Comparison of ENCODE assay signal across 11 cellular contexts in genomic region chr1:46039571-46040052, GRCh38.
DNase-seq lines count a peak whose midpoint lies in the region; ATAC-seq and TF ChIP-seq lines count a peak whose summit lies in the region.
"Had no signal": no experiment of that assay in that cellular context is flagged by ENCODE, and none has a peak within 500 bp of the region (broad histone marks: within the 10 kb centered on the region; RNA-seq: fewer than 3 reads in every experiment).

No MANE protein-coding gene starts in this region.

- TF ChIP-seq CTCF in chondrocyte (IDR thresholded peaks at IDR 0.05): no peak
- TF ChIP-seq CTCF in nephron progenitor cell (IDR thresholded peaks at IDR 0.05): no peak

- in situ Hi-C loops in G401 (cut with HindIII; ENCODE audit: low sequenced_read_pairs): loop anchor here (10.0 kb wide), 1 partner anchor 175 kb away; no protein-coding TSS in a partner anchor

- H3K9me3 Mint-ChIP-seq in chondrocyte (ENCODE audit: low read depth): no peaks in the 10 kb centered on the region
- H3K9me3 Mint-ChIP-seq in nephron progenitor cell: no peaks in the 10 kb centered on the region
- no peaks in the 10 kb centered on the region for H3K9me3 Mint-ChIP-seq in stimulated activated memory B cell treated with anti-CD40 and anti-IgM and Interleukin-4, amounts not matched to agents 10 μg/mL and 1 μg/mL and 100 μg/mL, for 72 hours
- H3K9me3 Mint-ChIP-seq: activated B cell treated with CpG ODN at 0.5 μM for 24 hours had no signal

- H3K4me1 Mint-ChIP-seq in chondrocyte (ENCODE audit: low read depth) (peaks cover 3% of the 10 kb centered on the region), nephron progenitor cell (peaks cover 8% of the 10 kb centered on the region)
- peaks cover 26% of the 10 kb centered on the region for H3K4me1 Mint-ChIP-seq in stimulated activated memory B cell treated with anti-CD40 and anti-IgM and Interleukin-4, amounts not matched to agents 10 μg/mL and 1 μg/mL and 100 μg/mL, for 72 hours

- H3K27me3 Mint-ChIP-seq in chondrocyte (ENCODE audit: low read depth) (no peaks in the 10 kb centered on the region), nephron progenitor cell (ENCODE audit: low read depth, poor library complexity) (no peaks in the 10 kb centered on the region)
- no peaks in the 10 kb centered on the region for H3K27me3 Mint-ChIP-seq in stimulated activated memory B cell treated with anti-CD40 and anti-IgM and Interleukin-4, amounts not matched to agents 10 μg/mL and 1 μg/mL and 100 μg/mL, for 72 hours
- H3K27me3 Mint-ChIP-seq: activated B cell treated with CpG ODN at 0.5 μM for 24 hours had no signal

- H3K36me3 Mint-ChIP-seq in chondrocyte (ENCODE audit: low read depth) (peaks cover 12% of the 10 kb centered on the region), nephron progenitor cell (ENCODE audit: low read depth) (peaks cover 32% of the 10 kb centered on the region)
- no peaks in the 10 kb centered on the region for H3K36me3 Mint-ChIP-seq in stimulated activated memory B cell treated with anti-CD40 and anti-IgM and Interleukin-4, amounts not matched to agents 10 μg/mL and 1 μg/mL and 100 μg/mL, for 72 hours

- H3K27ac Mint-ChIP-seq in chondrocyte (ENCODE audit: unreplicated experiment): peak overlapping the region; percentile 24
- H3K27ac Mint-ChIP-seq in nephron progenitor cell: peak overlapping the region; percentile 16
- no peak overlapping the region for H3K27ac Mint-ChIP-seq in stimulated activated memory B cell treated with anti-CD40 and anti-IgM and Interleukin-4, amounts not matched to agents 10 μg/mL and 1 μg/mL and 100 μg/mL, for 72 hours
- H3K27ac Mint-ChIP-seq: activated B cell treated with CpG ODN at 0.5 μM for 24 hours had no signal

- ATAC-seq in stimulated activated memory B cell treated with anti-CD40 and anti-IgM and Interleukin-4, amounts not matched to agents 10 μg/mL and 1 μg/mL and 100 μg/mL, for 72 hours: no peak
- no peak for ATAC-seq in HG02973 (IDR thresholded peaks at IDR 0.05; ENCODE audit: unreplicated experiment)

- DNase-seq in G401 (ENCODE audit: low spot score): peak; percentile 63
- peak; percentile 90 for DNase-seq in NCI-H2196 treated with DMSO at 0.1 percent for 48 hours (lab: John Stamatoyannopoulos, UW; ENCODE audit: unreplicated experiment)
- DNase-seq in chondrocyte (ENCODE audit: low spot score): no peak
- no peak for DNase-seq in nephron progenitor cell
- DNase-seq in NCI-H2171 (lab: John Stamatoyannopoulos, UW): no peak
- DNase-seq in stimulated activated CD4-positive, alpha-beta T cell treated with anti-CD3 and anti-CD28 coated beads, Interleukin-4, amount 100 ng/mL, for 4 hours: no peak
- DNase-seq: activated B cell treated with CpG ODN at 0.5 μM for 24 hours; NCI-H1930; stimulated activated CD8-positive, alpha-beta memory T cell treated with anti-CD3 and anti-CD28 coated beads, Interleukin-4, amount 100 ng/mL, for 48 hours had no signal

- H3K4me3 Mint-ChIP-seq in chondrocyte (ENCODE audit: unreplicated experiment) (no peak overlapping the region), nephron progenitor cell (no peak overlapping the region)
- H3K4me3 Mint-ChIP-seq in stimulated activated memory B cell treated with anti-CD40 and anti-IgM and Interleukin-4, amounts not matched to agents 10 μg/mL and 1 μg/mL and 100 μg/mL, for 72 hours: no peak overlapping the region
- H3K4me3 Mint-ChIP-seq: activated B cell treated with CpG ODN at 0.5 μM for 24 hours had no signal

Comparison
In these comparisons a context has a peak if more than half of its experiments do, and no peak if none do; other contexts are left out.
1. DNase-seq: peak in G401 (single experiment) and NCI-H2196 treated with DMSO at 0.1 percent for 48 hours (single experiment); none in chondrocyte (single experiment), nephron progenitor cell (single experiment), NCI-H2171 (single experiment) and stimulated activated CD4-positive, alpha-beta T cell treated with anti-CD3 and anti-CD28 coated beads, Interleukin-4, amount 100 ng/mL, for 4 hours (0 of 2).